Comparison of ENCODE assay signal across 17 cellular contexts in genomic region chr11:108093128-108093904, GRCh38. TPM values are rescaled to one million over a fixed set of nuclear protein-coding genes. Genes with fewer than 3 reads are reported as not detected.
A peak's percentile ranks its signal among the peaks of the same experiment; 100 is the strongest.
DNase-seq lines count a peak whose midpoint lies in the region; ATAC-seq and TF ChIP-seq lines count a peak whose summit lies in the region.
"Had no signal": no experiment of that assay in that cellular context is flagged by ENCODE, and none has a peak within 500 bp of the region (broad histone marks: within the 10 kb centered on the region; RNA-seq: fewer than 3 reads in every experiment).

No MANE protein-coding gene starts in this region.

- no peak overlapping the region for H3K4me2 ChIP-seq in hepatocyte

- H3K27me3 ChIP-seq in hepatocyte = no peaks in the 10 kb centered on the region
- H3K27me3 ChIP-seq: body of pancreas had no signal

- H3K4me3 ChIP-seq in hepatocyte = no peak overlapping the region
- H3K4me3 ChIP-seq: body of pancreas had no signal

- DNase-seq in AG09319 (ENCODE audit: extremely low read depth, low read depth) = peak; percentile 45
- peak; percentile 72 for DNase-seq in HCEC 1CT
- DNase-seq in hepatocyte (ENCODE audit: low spot score) = no peak
- DNase-seq in NCI-H2227 (lab: John Stamatoyannopoulos, UW; ENCODE audit: unreplicated experiment) = no peak
- no peak for DNase-seq in NCI-H1417 treated with DMSO at 0.1 percent for 48 hours (lab: John Stamatoyannopoulos, UW)
- DNase-seq in stimulated activated CD4-positive, alpha-beta T cell treated with anti-CD3 and anti-CD28 coated beads, Interleukin-12 subunit alpha, Interleukin-12 subunit beta, amount 100 ng/mL, for 4 hours = no peak
- DNase-seq: activated CD4-positive, CD25-positive, alpha-beta regulatory T cell; activated gamma-delta T cell treated with Interleukin-2 at 50 U/mL for 16 hours; body of pancreas; DMS153; effector CD8-positive, alpha-beta T cell; mammary epithelial cell; NCI-H187 treated with DMSO at 0.1 percent for 48 hours; NCI-H526 treated with DMSO at 0.1 percent for 48 hours had no signal

- H3K27me3 Mint-ChIP-seq in activated T-helper 17 cell treated with anti-CD3 and anti-CD28 coated beads, Interleukin-2, amount 50 U/mL, for 72 hours = no peaks in the 10 kb centered on the region

- WGBS in hepatocyte (ENCODE audit: low lambda C conversion rate, missing lambda C conversion rate) = 80% methylated on average over 4 of the region's 4 CpGs

- H3K4me1 Mint-ChIP-seq in activated T-helper 17 cell treated with anti-CD3 and anti-CD28 coated beads, Interleukin-2, amount 50 U/mL, for 72 hours = no peaks in the 10 kb centered on the region
- H3K4me1 Mint-ChIP-seq: neural crest cell had no signal

- no peak overlapping the region for H2AFZ ChIP-seq in hepatocyte

- no peaks in the 10 kb centered on the region for H4K20me1 ChIP-seq in hepatocyte (ENCODE audit: insufficient read depth, poor library complexity, severe bottlenecking)

- H3K4me1 ChIP-seq in hepatocyte (ENCODE audit: insufficient read depth) = no peaks in the 10 kb centered on the region

- no peaks in the 10 kb centered on the region for H3K36me3 ChIP-seq in hepatocyte (replicated peaks; ENCODE audit: insufficient read depth, low read depth)

- H3K4me3 Mint-ChIP-seq in activated T-helper 17 cell treated with anti-CD3 and anti-CD28 coated beads, Interleukin-2, amount 50 U/mL, for 72 hours = no peak overlapping the region
- H3K4me3 Mint-ChIP-seq: neural crest cell had no signal

- no peaks in the 10 kb centered on the region for H3K9me3 ChIP-seq in hepatocyte (ENCODE audit: low read depth)
- H3K9me3 ChIP-seq: body of pancreas had no signal

- no peaks in the 10 kb centered on the region for H3K79me2 ChIP-seq in hepatocyte

- peaks cover 84% of the 10 kb centered on the region for H3K36me3 Mint-ChIP-seq in activated T-helper 17 cell treated with anti-CD3 and anti-CD28 coated beads, Interleukin-2, amount 50 U/mL, for 72 hours (ENCODE audit: low read depth)

- H3K9me2 ChIP-seq in hepatocyte (replicated peaks; ENCODE audit: insufficient read depth) = no peaks in the 10 kb centered on the region

- TF ChIP-seq CTCF in AG09319 (IDR thresholded peaks at IDR 0.05; ENCODE audit: low read depth, low read length) (no peak), hepatocyte (IDR thresholded peaks at IDR 0.05; ENCODE audit: poor library complexity) (no peak)

- H3K27ac ChIP-seq in hepatocyte = peak overlapping the region; percentile 43

- no peaks in the 10 kb centered on the region for H3K9me3 Mint-ChIP-seq in activated T-helper 17 cell treated with anti-CD3 and anti-CD28 coated beads, Interleukin-2, amount 50 U/mL, for 72 hours
- H3K9me3 Mint-ChIP-seq: neural crest cell had no signal

- H3K27ac Mint-ChIP-seq in activated T-helper 17 cell treated with anti-CD3 and anti-CD28 coated beads, Interleukin-2, amount 50 U/mL, for 72 hours = peak overlapping the region; percentile 37

- ATAC-seq in activated T-helper 17 cell treated with anti-CD3 and anti-CD28 coated beads, Interleukin-2, amount 50 U/mL, for 72 hours (replicated peaks) = no peak
- ATAC-seq in GM21447 (IDR thresholded peaks at IDR 0.05; ENCODE audit: unreplicated experiment) = no peak
- ATAC-seq: body of pancreas had no signal

RNA-seq across cellular contexts. Expression of gene ACAT1, which starts 28.1 kb away (rescaled TPM):
- total RNA-seq in activated T-helper 17 cell treated with anti-CD3 and anti-CD28 coated beads, Interleukin-2, amount 50 U/mL, for 72 hours = 100 to 1,000 TPM in 1 of 2 donors, 10 to 100 TPM in 1; 71.9 to 118 TPM
- 188 and 191 TPM in 2 replicates for total RNA-seq in hepatocyte
- 71.8 and 87.1 TPM in 2 replicates for polyA plus RNA-seq in hepatocyte

Comparison
In these comparisons a context has a peak if more than half of its experiments do, and no peak if none do; other contexts are left out.
1. DNase-seq: peak in AG09319 (single experiment) and HCEC 1CT (single experiment); none in hepatocyte (single experiment), NCI-H2227 (single experiment), NCI-H1417 treated with DMSO at 0.1 percent for 48 hours (single experiment) and stimulated activated CD4-positive, alpha-beta T cell treated with anti-CD3 and anti-CD28 coated beads, Interleukin-12 subunit alpha, Interleukin-12 subunit beta, amount 100 ng/mL, for 4 hours (single experiment).